In genomic region chr3:42957573-42957972, GRCh38 we compare ENCODE assay signal across 22 cellular contexts. TPM values are rescaled to one million over a fixed set of nuclear protein-coding genes. Genes with fewer than 3 reads are reported as not detected.
DNase-seq lines count a peak whose midpoint lies in the region; ATAC-seq and TF ChIP-seq lines count a peak whose summit lies in the region.
"Had no signal": no experiment of that assay in that cellular context is flagged by ENCODE, and none has a peak within 500 bp of the region (broad histone marks: within the 10 kb centered on the region; RNA-seq: fewer than 3 reads in every experiment).

No MANE protein-coding gene starts in this region.

- H2AFZ ChIP-seq in DND-41 (ENCODE audit: low read depth, low read length) (no peak overlapping the region), Loucy (ENCODE audit: low read length) (no peak overlapping the region)
- H2AFZ ChIP-seq: PC-9 had no signal

- no CpG with 5 or more reads among the region's 3 CpGs for WGBS in mesendoderm (ENCODE audit: extremely low coverage, insufficient coverage, low lambda C conversion rate)

- no peak overlapping the region for H2AK5ac ChIP-seq in mesendoderm (ENCODE audit: low read length)

- H4K20me1 ChIP-seq in DND-41 (ENCODE audit: insufficient read depth, low read length) (0 out of 2 replicates have a peak, but pooled peaks cover 3% of the 10 kb centered on the region), Loucy (ENCODE audit: insufficient read depth, low read length, poor library complexity, severe bottlenecking) (no peaks in the 10 kb centered on the region)

- H3K9me2 ChIP-seq in Loucy (replicated peaks; ENCODE audit: low read depth, low read length) = no peaks in the 10 kb centered on the region

- H3K4me3 Mint-ChIP-seq in activated naive CD8-positive, alpha-beta T cell treated with anti-CD3 and anti-CD28 coated beads, Interleukin-2, amount 50 U/mL, for 24 hours = no peak overlapping the region
- H3K4me3 Mint-ChIP-seq: activated B cell treated with CpG ODN at 0.5 μM for 24 hours; activated CD4-positive, alpha-beta memory T cell treated with anti-CD3 and anti-CD28 coated beads for 36 hours had no signal

- no peaks in the 10 kb centered on the region for H3K36me3 Mint-ChIP-seq in activated naive CD8-positive, alpha-beta T cell treated with anti-CD3 and anti-CD28 coated beads, Interleukin-2, amount 50 U/mL, for 24 hours (ENCODE audit: low read depth)
- H3K36me3 Mint-ChIP-seq: activated CD4-positive, alpha-beta memory T cell treated with anti-CD3 and anti-CD28 coated beads for 36 hours had no signal

- H3K4me1 ChIP-seq in DND-41 (ENCODE audit: insufficient read depth, low read length) = no peaks in the 10 kb centered on the region
- no peaks in the 10 kb centered on the region for H3K4me1 ChIP-seq in Loucy (ENCODE audit: insufficient read depth, low read length, poor library complexity, severe bottlenecking)
- H3K4me1 ChIP-seq in mesendoderm (ENCODE audit: control insufficient read depth, low read depth, low read length) = no peaks in the 10 kb centered on the region
- H3K4me1 ChIP-seq: HAP-1, left ventricle myocardium inferior had no signal

- H3K4me2 ChIP-seq in DND-41 (ENCODE audit: insufficient read depth, low read length) (no peak overlapping the region), Loucy (ENCODE audit: low read depth, low read length, poor library complexity, severe bottlenecking) (no peak overlapping the region), mesendoderm (ENCODE audit: low read length) (no peak overlapping the region)
- H3K4me2 ChIP-seq: PC-9 had no signal

- no peaks in the 10 kb centered on the region for H3F3A ChIP-seq in Loucy (ENCODE audit: low read depth)

- H3K4ac ChIP-seq in mesendoderm (ENCODE audit: low read depth, low read length) = no peak overlapping the region

- no peaks in the 10 kb centered on the region for H3K79me1 ChIP-seq in mesendoderm (ENCODE audit: low read length)

- H3K36me3 ChIP-seq in DND-41 (ENCODE audit: insufficient read depth, low read length) (no peaks in the 10 kb centered on the region), Loucy (ENCODE audit: insufficient read depth, low read length) (no peaks in the 10 kb centered on the region), mesendoderm (ENCODE audit: control insufficient read depth, insufficient read depth, low read length) (no peaks in the 10 kb centered on the region)
- H3K36me3 ChIP-seq: HAP-1, left ventricle myocardium inferior had no signal

- H3K27ac ChIP-seq in DND-41 (ENCODE audit: low read length) (no peak overlapping the region), mesendoderm (ENCODE audit: low read depth, low read length) (no peak overlapping the region)
- H3K27ac ChIP-seq: left ventricle myocardium inferior, PC-9 had no signal

- no peak for ATAC-seq in DND-41 (ENCODE audit: insufficient read depth, low read depth)
- ATAC-seq in Right ventricle myocardium superior (ENCODE audit: poor library complexity) = no peak
- ATAC-seq in activated naive CD8-positive, alpha-beta T cell treated with anti-CD3 and anti-CD28 coated beads, Interleukin-2, amount 50 U/mL, for 24 hours = no peak
- ATAC-seq in HG03039 (IDR thresholded peaks at IDR 0.05; ENCODE audit: unreplicated experiment) = no peak
- ATAC-seq: esophagus mucosa, mucosa of descending colon, T-helper 17 cell had no signal

- TF ChIP-seq CTCF in DND-41 (IDR thresholded peaks at IDR 0.05; ENCODE audit: borderline replicate concordance, extremely low read depth, low read length, poor library complexity, severe bottlenecking) = peak; percentile 11
- TF ChIP-seq CTCF in Loucy (conservative IDR thresholded peaks at IDR 0.05; ENCODE audit: low read length) = peak; percentile 36
- peak; percentile 32 for TF ChIP-seq CTCF in choroid plexus epithelial cell (conservative IDR thresholded peaks at IDR 0.05; ENCODE audit: low read depth, low read length)

- no peaks in the 10 kb centered on the region for H3K9me3 Mint-ChIP-seq in activated naive CD8-positive, alpha-beta T cell treated with anti-CD3 and anti-CD28 coated beads, Interleukin-2, amount 50 U/mL, for 24 hours
- H3K9me3 Mint-ChIP-seq: activated B cell treated with CpG ODN at 0.5 μM for 24 hours; activated CD4-positive, alpha-beta memory T cell treated with anti-CD3 and anti-CD28 coated beads for 36 hours had no signal

- no peaks in the 10 kb centered on the region for H3K27me3 Mint-ChIP-seq in activated naive CD8-positive, alpha-beta T cell treated with anti-CD3 and anti-CD28 coated beads, Interleukin-2, amount 50 U/mL, for 24 hours

- H4K8ac ChIP-seq in mesendoderm (ENCODE audit: low read depth, low read length) = no peak overlapping the region

- H3K9me3 ChIP-seq in DND-41 (ENCODE audit: insufficient read depth, low read length, severe bottlenecking) (no peaks in the 10 kb centered on the region), Loucy (ENCODE audit: insufficient read depth, low read depth, low read length) (no peaks in the 10 kb centered on the region)
- H3K9me3 ChIP-seq: HAP-1, left ventricle myocardium inferior, mucosa of descending colon had no signal

- H3K9ac ChIP-seq in DND-41 (ENCODE audit: low read depth, low read length) = no peak overlapping the region
- no peak overlapping the region for H3K9ac ChIP-seq in Loucy (ENCODE audit: low read depth, low read length, poor library complexity, severe bottlenecking)
- H3K9ac ChIP-seq in mesendoderm (ENCODE audit: low read length) = no peak overlapping the region

- H3K4me3 ChIP-seq in DND-41 (ENCODE audit: low read depth in 1 of 2, low read length in 2 of 2) (no peak overlapping the region), Loucy (ENCODE audit: low read length, poor library complexity, severe bottlenecking) (no peak overlapping the region), choroid plexus epithelial cell (ENCODE audit: low read depth, low read length) (no peak overlapping the region), mesendoderm (ENCODE audit: low read length) (no peak overlapping the region)
- H3K4me3 ChIP-seq: HAP-1, left ventricle myocardium inferior, mucosa of descending colon, PC-9 had no signal

- no peak for DNase-seq in DND-41
- DNase-seq in choroid plexus epithelial cell (ENCODE audit: low read depth) = no peak
- DNase-seq in mesendoderm = peak; percentile 18
- DNase-seq in Right ventricle myocardium superior = no peak
- DNase-seq in activated naive CD8-positive, alpha-beta T cell treated with anti-CD3 and anti-CD28 coated beads, Interleukin-2, amount 50 U/mL, for 24 hours = no peak
- DNase-seq in NCI-H1436 (lab: John Stamatoyannopoulos, UW) = no peak
- DNase-seq: activated B cell treated with CpG ODN at 0.5 μM for 24 hours; activated CD4-positive, alpha-beta memory T cell treated with anti-CD3 and anti-CD28 coated beads for 36 hours; activated T-cell treated with anti-CD3 and anti-CD28 coated beads, Interleukin-2, amount 50 U/mL, for 1 hour; amniotic stem cell; left ventricle myocardium inferior; mucosa of descending colon; NCI-H146; NCI-H69; PC-9; T-helper 17 cell; trophoblast cell had no signal

- H3K27me3 ChIP-seq in DND-41 (ENCODE audit: insufficient read depth, low read length, poor library complexity) = no peaks in the 10 kb centered on the region
- H3K27me3 ChIP-seq in Loucy (ENCODE audit: insufficient read depth, low read length, poor library complexity, severe bottlenecking) = no peaks in the 10 kb centered on the region
- H3K27me3 ChIP-seq in mesendoderm (ENCODE audit: insufficient read depth, low read length, poor library complexity) = no peaks in the 10 kb centered on the region

- no peak overlapping the region for H2BK15ac ChIP-seq in mesendoderm (replicated peaks; ENCODE audit: low read depth)

- H3K4me1 Mint-ChIP-seq in activated naive CD8-positive, alpha-beta T cell treated with anti-CD3 and anti-CD28 coated beads, Interleukin-2, amount 50 U/mL, for 24 hours = peaks cover 4% of the 10 kb centered on the region
- H3K4me1 Mint-ChIP-seq: activated B cell treated with CpG ODN at 0.5 μM for 24 hours had no signal

- H3K18ac ChIP-seq in mesendoderm (ENCODE audit: low read length) = no peak overlapping the region

- no peak overlapping the region for H2BK5ac ChIP-seq in mesendoderm (ENCODE audit: low read length)

- H3K27ac Mint-ChIP-seq in activated naive CD8-positive, alpha-beta T cell treated with anti-CD3 and anti-CD28 coated beads, Interleukin-2, amount 50 U/mL, for 24 hours = no peak overlapping the region
- H3K27ac Mint-ChIP-seq: activated B cell treated with CpG ODN at 0.5 μM for 24 hours; activated CD4-positive, alpha-beta memory T cell treated with anti-CD3 and anti-CD28 coated beads for 36 hours; T-helper 17 cell had no signal

- no peak overlapping the region for H4K5ac ChIP-seq in mesendoderm (ENCODE audit: low read length)

- H3K23ac ChIP-seq in mesendoderm (ENCODE audit: low read length) = no peak overlapping the region

- no peak overlapping the region for H3K56ac ChIP-seq in mesendoderm (ENCODE audit: low read length)

- no peak overlapping the region for H2BK120ac ChIP-seq in mesendoderm (ENCODE audit: low read depth, low read length)

- intact Hi-C loops in Right ventricle myocardium superior (cut with DNase I) = no loop called here

- no peaks in the 10 kb centered on the region for H3K79me2 ChIP-seq in DND-41 (ENCODE audit: insufficient read depth, low read length)
- H3K79me2 ChIP-seq in Loucy (ENCODE audit: insufficient read depth, low read length) = no peaks in the 10 kb centered on the region
- H3K79me2 ChIP-seq in mesendoderm (ENCODE audit: control insufficient read depth, insufficient read depth, low read length) = no peaks in the 10 kb centered on the region

RNA-seq across cellular contexts. Expression of gene GASK1A, which starts 21.5 kb away (rescaled TPM):
- 1.3 TPM for polyA plus RNA-seq in mesendoderm (2013, experiment 1 of 2)
- polyA plus RNA-seq in mesendoderm (2013, experiment 2 of 2) = 0.97 TPM
- 0.75 TPM for total RNA-seq in Right ventricle myocardium superior
- total RNA-seq: activated B cell treated with CpG ODN at 0.5 μM for 24 hours; activated CD4-positive, alpha-beta memory T cell treated with anti-CD3 and anti-CD28 coated beads for 36 hours; PC-9; SK-MEL-5; T-helper 17 cell had no signal

RNA-seq across cellular contexts. Expression of gene ZNF662, which starts 51.6 kb away (rescaled TPM):
- polyA plus RNA-seq in mesendoderm (2013, experiment 1 of 2) = 0.10 TPM
- 0.08 TPM for polyA plus RNA-seq in mesendoderm (2013, experiment 2 of 2)
- 3.3 TPM for total RNA-seq in Right ventricle myocardium superior
- total RNA-seq: SK-MEL-5 had no signal
